ENCODE assay signal across 1 cellular context in the genomic region with DNA sequence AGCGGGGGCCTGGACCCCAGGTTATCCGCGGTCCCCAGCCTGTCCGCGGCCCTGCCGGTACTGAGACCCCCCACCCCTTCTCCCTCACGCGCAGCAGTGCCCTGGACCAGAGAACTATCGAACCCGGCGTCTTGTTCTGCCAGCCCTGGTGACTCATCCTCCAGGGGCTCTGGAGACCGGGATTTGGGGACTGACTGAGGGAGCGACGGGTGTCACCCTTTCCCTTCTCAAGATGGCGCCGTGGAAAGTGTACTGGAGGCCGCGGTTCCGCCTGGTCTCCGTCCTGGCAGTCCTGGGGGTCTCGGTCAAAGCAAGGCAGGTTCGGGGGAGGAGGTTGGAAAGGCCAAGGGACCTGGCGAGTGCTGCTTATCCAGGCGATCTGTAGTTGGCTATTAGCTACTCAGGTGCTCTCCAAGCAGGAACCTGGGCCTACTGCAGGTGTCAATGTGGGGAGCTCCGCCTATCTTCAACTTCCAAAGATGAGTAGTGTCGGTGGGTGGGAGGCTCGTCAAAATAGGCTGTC.
A peak's percentile ranks its signal among the peaks of the same experiment; 100 is the strongest.
TF ChIP-seq lines count a peak whose summit lies in the region.

No MANE protein-coding gene starts in this region.

TF ChIP-seq in HepG2, 621 proteins besides CTCF, POLR2A, EP300 and RAD21 (continued from another document):
- TF ChIP-seq ARNTL (CRISPR knock-in tag; IDR thresholded peaks at IDR 0.05): peak; percentile 25; the same call in 1 of the 2 replicates
- TF ChIP-seq ZEB1 (IDR thresholded peaks at IDR 0.05; ENCODE audit: insufficient replicate concordance, low read depth): peak; percentile 54
- TF ChIP-seq, protein P1, sequence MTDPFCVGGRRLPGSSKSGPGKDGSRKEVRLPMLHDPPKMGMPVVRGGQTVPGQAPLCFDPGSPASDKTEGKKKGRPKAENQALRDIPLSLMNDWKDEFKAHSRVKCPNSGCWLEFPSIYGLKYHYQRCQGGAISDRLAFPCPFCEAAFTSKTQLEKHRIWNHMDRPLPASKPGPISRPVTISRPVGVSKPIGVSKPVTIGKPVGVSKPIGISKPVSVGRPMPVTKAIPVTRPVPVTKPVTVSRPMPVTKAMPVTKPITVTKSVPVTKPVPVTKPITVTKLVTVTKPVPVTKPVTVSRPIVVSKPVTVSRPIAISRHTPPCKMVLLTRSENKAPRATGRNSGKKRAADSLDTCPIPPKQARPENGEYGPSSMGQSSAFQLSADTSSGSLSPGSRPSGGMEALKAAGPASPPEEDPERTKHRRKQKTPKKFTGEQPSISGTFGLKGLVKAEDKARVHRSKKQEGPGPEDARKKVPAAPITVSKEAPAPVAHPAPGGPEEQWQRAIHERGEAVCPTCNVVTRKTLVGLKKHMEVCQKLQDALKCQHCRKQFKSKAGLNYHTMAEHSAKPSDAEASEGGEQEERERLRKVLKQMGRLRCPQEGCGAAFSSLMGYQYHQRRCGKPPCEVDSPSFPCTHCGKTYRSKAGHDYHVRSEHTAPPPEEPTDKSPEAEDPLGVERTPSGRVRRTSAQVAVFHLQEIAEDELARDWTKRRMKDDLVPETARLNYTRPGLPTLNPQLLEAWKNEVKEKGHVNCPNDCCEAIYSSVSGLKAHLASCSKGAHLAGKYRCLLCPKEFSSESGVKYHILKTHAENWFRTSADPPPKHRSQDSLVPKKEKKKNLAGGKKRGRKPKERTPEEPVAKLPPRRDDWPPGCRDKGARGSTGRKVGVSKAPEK (CRISPR knock-in tag; IDR thresholded peaks at IDR 0.05; ENCODE audit: borderline replicate concordance): peak; percentile 38; the same call in 1 of the 2 replicates
- TF ChIP-seq ZNF75D (CRISPR knock-in tag; IDR thresholded peaks at IDR 0.05; ENCODE audit: borderline replicate concordance): 0 out of 2 replicates have a peak, but pooled peaks have one; percentile 21
- peak; percentile 15; the same call in 1 of the 2 replicates for TF ChIP-seq ZNF501 (CRISPR knock-in tag; IDR thresholded peaks at IDR 0.05)
- 0 out of 2 replicates have a peak, but pooled peaks have one; percentile 6 for TF ChIP-seq SAFB2 (CRISPR knock-in tag; IDR thresholded peaks at IDR 0.05; ENCODE audit: borderline replicate concordance, low read depth)
- TF ChIP-seq HIVEP1 (CRISPR knock-in tag; IDR thresholded peaks at IDR 0.05): 0 out of 2 replicates have a peak, but pooled peaks have one; percentile 24
- 0 out of 2 replicates have a peak, but pooled peaks have one; percentile 8 for TF ChIP-seq ZNF83 (CRISPR knock-in tag; IDR thresholded peaks at IDR 0.05; ENCODE audit: borderline replicate concordance)
- TF ChIP-seq ZSCAN21 (CRISPR knock-in tag; IDR thresholded peaks at IDR 0.05; ENCODE audit: borderline replicate concordance): 0 out of 2 replicates have a peak, but pooled peaks have one; percentile 6
- 0 out of 2 replicates have a peak, but pooled peaks have one; percentile 23 for TF ChIP-seq MEF2D (CRISPR knock-in tag; IDR thresholded peaks at IDR 0.05)
- 0 out of 2 replicates have a peak, but pooled peaks have one; percentile 19 for TF ChIP-seq HOXD1 (CRISPR knock-in tag; IDR thresholded peaks at IDR 0.05)
- TF ChIP-seq, protein P2, sequence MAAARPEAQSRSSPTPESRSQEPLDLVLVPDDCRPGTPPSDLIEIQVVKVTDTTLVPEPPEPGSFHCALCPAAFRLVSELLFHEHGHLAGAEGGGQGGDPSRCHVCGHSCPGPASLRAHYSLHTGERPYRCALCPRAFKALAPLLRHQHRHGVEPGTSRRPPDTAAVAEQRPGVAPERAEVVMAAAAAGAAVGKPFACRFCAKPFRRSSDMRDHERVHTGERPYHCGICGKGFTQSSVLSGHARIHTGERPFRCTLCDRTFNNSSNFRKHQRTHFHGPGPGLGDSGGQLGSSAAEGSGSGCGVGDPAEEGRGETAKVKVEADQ (CRISPR knock-in tag; IDR thresholded peaks at IDR 0.05; ENCODE audit: borderline replicate concordance): 0 out of 2 replicates have a peak, but pooled peaks have one; percentile 6
- TF ChIP-seq ZNF883 (CRISPR knock-in tag; IDR thresholded peaks at IDR 0.05; ENCODE audit: not compliant biosample characterization): peak; percentile 89
- peak; percentile 44 for TF ChIP-seq SAP130 (CRISPR knock-in tag; IDR thresholded peaks at IDR 0.05; ENCODE audit: low read depth)
- peak; percentile 84 for TF ChIP-seq ZNF547 (CRISPR knock-in tag; IDR thresholded peaks at IDR 0.05)
- TF ChIP-seq, protein P3, sequence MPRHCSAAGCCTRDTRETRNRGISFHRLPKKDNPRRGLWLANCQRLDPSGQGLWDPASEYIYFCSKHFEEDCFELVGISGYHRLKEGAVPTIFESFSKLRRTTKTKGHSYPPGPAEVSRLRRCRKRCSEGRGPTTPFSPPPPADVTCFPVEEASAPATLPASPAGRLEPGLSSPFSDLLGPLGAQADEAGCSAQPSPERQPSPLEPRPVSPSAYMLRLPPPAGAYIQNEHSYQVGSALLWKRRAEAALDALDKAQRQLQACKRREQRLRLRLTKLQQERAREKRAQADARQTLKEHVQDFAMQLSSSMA (CRISPR knock-in tag; IDR thresholded peaks at IDR 0.05): peak; percentile 99
- TF ChIP-seq, protein P4, sequence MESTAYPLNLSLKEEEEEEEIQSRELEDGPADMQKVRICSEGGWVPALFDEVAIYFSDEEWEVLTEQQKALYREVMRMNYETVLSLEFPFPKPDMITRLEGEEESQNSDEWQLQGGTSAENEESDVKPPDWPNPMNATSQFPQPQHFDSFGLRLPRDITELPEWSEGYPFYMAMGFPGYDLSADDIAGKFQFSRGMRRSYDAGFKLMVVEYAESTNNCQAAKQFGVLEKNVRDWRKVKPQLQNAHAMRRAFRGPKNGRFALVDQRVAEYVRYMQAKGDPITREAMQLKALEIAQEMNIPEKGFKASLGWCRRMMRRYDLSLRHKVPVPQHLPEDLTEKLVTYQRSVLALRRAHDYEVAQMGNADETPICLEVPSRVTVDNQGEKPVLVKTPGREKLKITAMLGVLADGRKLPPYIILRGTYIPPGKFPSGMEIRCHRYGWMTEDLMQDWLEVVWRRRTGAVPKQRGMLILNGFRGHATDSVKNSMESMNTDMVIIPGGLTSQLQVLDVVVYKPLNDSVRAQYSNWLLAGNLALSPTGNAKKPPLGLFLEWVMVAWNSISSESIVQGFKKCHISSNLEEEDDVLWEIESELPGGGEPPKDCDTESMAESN (CRISPR knock-in tag; conservative IDR thresholded peaks at IDR 0.05): 0 out of 2 replicates have a peak, but pooled peaks have one; percentile 26
- peak; percentile 65 for TF ChIP-seq AGO2 (optimal IDR thresholded peaks at IDR 0.05; ENCODE audit: low read depth, low read length)
- TF ChIP-seq ZBTB20 (CRISPR knock-in tag; IDR thresholded peaks at IDR 0.05; ENCODE audit: borderline replicate concordance, low read depth): 0 out of 2 replicates have a peak, but pooled peaks have one; percentile 28
- 0 out of 2 replicates have a peak, but pooled peaks have one; percentile 3 for TF ChIP-seq ARNT2 (CRISPR knock-in tag; IDR thresholded peaks at IDR 0.05; ENCODE audit: low read depth)
